In genomic region chr6:150813319-150813992, GRCh38 we compare ENCODE assay signal across 8 cellular contexts. TPM values are rescaled to one million over a fixed set of nuclear protein-coding genes. Genes with fewer than 3 reads are reported as not detected.
DNase-seq lines count a peak whose midpoint lies in the region; ATAC-seq lines count a peak whose summit lies in the region.

No MANE protein-coding gene starts in this region.

- DNase-seq in activated CD4-positive, alpha-beta T cell treated with anti-CD3 and anti-CD28 coated beads for 24 hours (ENCODE audit: low read depth in 2 of 2), result peak; percentile 28 to 45
- DNase-seq in activated CD4-positive, alpha-beta T cell treated with anti-CD3 and anti-CD28 coated beads for 1 hour, result no peak
- DNase-seq in activated CD4-positive, alpha-beta T cell treated with anti-CD3 and anti-CD28 coated beads for 48 hours, result peak; percentile 63
- DNase-seq in Right ventricle myocardium superior, result no peak
- peak; percentile 28 for DNase-seq in stimulated activated CD8-positive, alpha-beta memory T cell treated with anti-CD3 and anti-CD28 coated beads, Interleukin-4, amount 100 ng/mL, for 24 hours (ENCODE audit: low read depth)
- no peak for DNase-seq in T1000 (lab: John Stamatoyannopoulos, UW)
- no peak for DNase-seq in OCI-M2 (lab: John Stamatoyannopoulos, UW; ENCODE audit: unreplicated experiment)

- ATAC-seq in HG02970 (IDR thresholded peaks at IDR 0.05; ENCODE audit: low FRiP score, unreplicated experiment) (peak; percentile 41), Right ventricle myocardium superior (ENCODE audit: poor library complexity) (peak; percentile 34)

- intact Hi-C loops in Right ventricle myocardium superior (cut with DNase I), result loop anchor here (2.0 to 10.0 kb wide), 2 partner anchors 219 to 395 kb away; partner anchors contain the start of gene PLEKHG1

RNA-seq across cellular contexts. Expression of gene MTHFD1L, which starts 52.0 kb away (rescaled TPM):
- 2.9 TPM for total RNA-seq in Right ventricle myocardium superior

Comparison
In these comparisons a context has a peak if more than half of its experiments do, and no peak if none do; other contexts are left out.
1. DNase-seq: peak in activated CD4-positive, alpha-beta T cell treated with anti-CD3 and anti-CD28 coated beads for 24 hours (2 of 2), activated CD4-positive, alpha-beta T cell treated with anti-CD3 and anti-CD28 coated beads for 48 hours (single experiment) and stimulated activated CD8-positive, alpha-beta memory T cell treated with anti-CD3 and anti-CD28 coated beads, Interleukin-4, amount 100 ng/mL, for 24 hours (single experiment); none in activated CD4-positive, alpha-beta T cell treated with anti-CD3 and anti-CD28 coated beads for 1 hour (single experiment), Right ventricle myocardium superior (single experiment), T1000 (single experiment) and OCI-M2 (single experiment).